Comparison of ENCODE assay signal across 8 cellular contexts in the genomic region with DNA sequence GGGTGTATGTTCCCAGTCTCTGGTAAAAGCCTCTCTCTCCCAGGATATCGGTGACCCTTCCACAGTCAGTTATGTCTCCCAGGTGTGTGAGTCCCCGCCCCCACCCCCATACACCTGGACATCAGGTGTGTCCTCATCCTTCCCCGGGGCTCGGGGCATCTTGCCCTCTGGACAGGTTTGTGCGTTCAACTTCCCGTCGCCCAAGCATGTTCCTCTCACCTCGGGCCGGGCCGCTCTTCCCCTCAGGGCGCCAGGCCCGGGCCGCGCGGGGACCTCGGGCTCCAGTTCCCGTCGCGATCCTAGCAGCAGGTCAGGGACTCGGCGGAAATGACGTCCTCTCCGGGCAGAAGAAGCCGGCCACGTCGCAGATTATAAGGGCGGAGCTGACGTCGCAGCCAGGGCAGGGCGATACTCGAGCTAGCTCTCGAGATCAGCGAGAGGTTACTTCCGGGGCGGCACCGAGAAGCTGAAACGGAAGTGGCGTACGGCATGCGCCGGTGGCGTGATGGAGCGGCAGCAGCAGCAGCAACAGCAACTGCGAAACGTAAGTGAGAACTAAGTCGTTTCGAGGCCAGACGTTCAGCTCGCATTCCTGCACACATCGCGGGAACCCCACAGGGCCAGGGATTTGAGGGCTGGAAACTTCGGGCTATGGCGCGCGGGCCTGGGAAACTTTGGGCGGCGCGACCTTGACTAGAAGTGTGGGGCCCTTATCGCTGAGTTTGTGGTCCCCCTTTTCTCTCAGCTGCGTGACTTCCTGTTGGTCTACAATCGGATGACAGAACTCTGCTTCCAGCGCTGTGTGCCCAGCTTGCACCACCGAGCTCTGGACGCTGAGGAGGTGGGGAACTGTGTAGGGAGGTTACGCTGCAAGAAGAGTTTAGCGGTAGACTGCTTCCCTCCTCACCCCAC. TPM values are rescaled to one million over a fixed set of nuclear protein-coding genes. Genes with fewer than 3 reads are reported as not detected.
DNase-seq lines count a peak whose midpoint lies in the region; ATAC-seq and TF ChIP-seq lines count a peak whose summit lies in the region.

A gene with protein sequence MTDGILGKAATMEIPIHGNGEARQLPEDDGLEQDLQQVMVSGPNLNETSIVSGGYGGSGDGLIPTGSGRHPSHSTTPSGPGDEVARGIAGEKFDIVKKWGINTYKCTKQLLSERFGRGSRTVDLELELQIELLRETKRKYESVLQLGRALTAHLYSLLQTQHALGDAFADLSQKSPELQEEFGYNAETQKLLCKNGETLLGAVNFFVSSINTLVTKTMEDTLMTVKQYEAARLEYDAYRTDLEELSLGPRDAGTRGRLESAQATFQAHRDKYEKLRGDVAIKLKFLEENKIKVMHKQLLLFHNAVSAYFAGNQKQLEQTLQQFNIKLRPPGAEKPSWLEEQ (minus strand): TSS at position 320 of the 912 bp plus-strand sequence. CDS start 910 bp downstream, outside the sequence.
A gene with protein sequence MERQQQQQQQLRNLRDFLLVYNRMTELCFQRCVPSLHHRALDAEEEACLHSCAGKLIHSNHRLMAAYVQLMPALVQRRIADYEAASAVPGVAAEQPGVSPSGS (plus strand): TSS at position 490 of the 912 bp plus-strand sequence. CDS start 16 bp downstream, at position 506.

- peak within 1 kb of the TSS; percentile 90 to 95 for H3K27ac ChIP-seq in mucosa of rectum (ENCODE audit: low read depth in 2 of 2, low read length in 2 of 2)

- H3K27ac Mint-ChIP-seq in activated T-cell treated with anti-CD3 and anti-CD28 coated beads, Interleukin-2, amount 50 U/mL, for 24 hours = peak within 1 kb of the TSS; percentile 99

- peaks cover 44 to 63% of the 10 kb centered on the region in 2 donors for H3K36me3 ChIP-seq in mucosa of rectum (ENCODE audit: control insufficient read depth in 2 of 2, insufficient read depth in 2 of 2, low read length in 2 of 2)

- peaks cover 69% of the 10 kb centered on the region for H3K36me3 Mint-ChIP-seq in activated T-cell treated with anti-CD3 and anti-CD28 coated beads, Interleukin-2, amount 50 U/mL, for 24 hours (ENCODE audit: low read depth)

- H3K9me3 Mint-ChIP-seq in activated T-cell treated with anti-CD3 and anti-CD28 coated beads, Interleukin-2, amount 50 U/mL, for 24 hours = no peaks in the 10 kb centered on the region

- peak; percentile 99 for TF ChIP-seq POLR2A in erythroblast (IDR thresholded peaks at IDR 0.05; ENCODE audit: low read length)

- ATAC-seq in GM21717 (IDR thresholded peaks at IDR 0.05; ENCODE audit: unreplicated experiment) = peak; percentile 98

- peaks cover 32 to 34% of the 10 kb centered on the region in 2 donors for H3K4me1 ChIP-seq in mucosa of rectum (ENCODE audit: control insufficient read depth in 2 of 2, insufficient read depth in 2 of 2, low read length in 2 of 2)

- peak within 1 kb of the TSS; percentile 91 to 98 for H3K4me3 ChIP-seq in mucosa of rectum (ENCODE audit: low read length in 2 of 2)

- in situ Hi-C loops in KBM-7 (cut with MboI; ENCODE audit: low pct_unique_long_range_greater_than_20kb, low sequenced_read_pairs) = no loop called here

- H3K27me3 ChIP-seq in mucosa of rectum (ENCODE audit: control insufficient read depth in 2 of 2, insufficient read depth in 2 of 2, low read length in 2 of 2) = no peaks in the 10 kb centered on the region

- H3K9ac ChIP-seq in mucosa of rectum (ENCODE audit: low read depth in 1 of 2, low read length in 2 of 2) = peak within 1 kb of the TSS; percentile 70 to 93

- H3K4me1 Mint-ChIP-seq in activated T-cell treated with anti-CD3 and anti-CD28 coated beads, Interleukin-2, amount 50 U/mL, for 24 hours (ENCODE audit: low read depth) = peaks cover 38% of the 10 kb centered on the region

- H3K27me3 Mint-ChIP-seq in activated T-cell treated with anti-CD3 and anti-CD28 coated beads, Interleukin-2, amount 50 U/mL, for 24 hours = no peaks in the 10 kb centered on the region

- no peaks in the 10 kb centered on the region for H3K9me3 ChIP-seq in mucosa of rectum (ENCODE audit: control insufficient read depth in 2 of 2, low read length in 2 of 2)

- peak; percentile 87 for DNase-seq in DMS153 treated with DMSO at 0.1 percent for 48 hours (lab: John Stamatoyannopoulos, UW; ENCODE audit: unreplicated experiment)
- peak; percentile 98 for DNase-seq in KBM-7
- DNase-seq in activated T-cell treated with anti-CD3 and anti-CD28 coated beads, Interleukin-2, amount 50 U/mL, for 24 hours = peak; percentile 96
- DNase-seq in erythroblast (lab: John Stamatoyannopoulos, UW) = peak; percentile 99
- peak; percentile 98 for DNase-seq in stimulated activated CD8-positive, alpha-beta memory T cell treated with anti-CD3 and anti-CD28 coated beads, Interleukin-4, amount 100 ng/mL, for 48 hours

- peak within 1 kb of the TSS; percentile 95 for H3K4me3 Mint-ChIP-seq in activated T-cell treated with anti-CD3 and anti-CD28 coated beads, Interleukin-2, amount 50 U/mL, for 24 hours

TF ChIP-seq in PFSK-1, 5 proteins besides CTCF, POLR2A, EP300 and RAD21:
- TF ChIP-seq FOXP2 (optimal IDR thresholded peaks at IDR 0.05; ENCODE audit: borderline replicate concordance, extremely low read depth, extremely low read length, insufficient read depth) = peak; percentile 58
- TF ChIP-seq, protein P1, sequence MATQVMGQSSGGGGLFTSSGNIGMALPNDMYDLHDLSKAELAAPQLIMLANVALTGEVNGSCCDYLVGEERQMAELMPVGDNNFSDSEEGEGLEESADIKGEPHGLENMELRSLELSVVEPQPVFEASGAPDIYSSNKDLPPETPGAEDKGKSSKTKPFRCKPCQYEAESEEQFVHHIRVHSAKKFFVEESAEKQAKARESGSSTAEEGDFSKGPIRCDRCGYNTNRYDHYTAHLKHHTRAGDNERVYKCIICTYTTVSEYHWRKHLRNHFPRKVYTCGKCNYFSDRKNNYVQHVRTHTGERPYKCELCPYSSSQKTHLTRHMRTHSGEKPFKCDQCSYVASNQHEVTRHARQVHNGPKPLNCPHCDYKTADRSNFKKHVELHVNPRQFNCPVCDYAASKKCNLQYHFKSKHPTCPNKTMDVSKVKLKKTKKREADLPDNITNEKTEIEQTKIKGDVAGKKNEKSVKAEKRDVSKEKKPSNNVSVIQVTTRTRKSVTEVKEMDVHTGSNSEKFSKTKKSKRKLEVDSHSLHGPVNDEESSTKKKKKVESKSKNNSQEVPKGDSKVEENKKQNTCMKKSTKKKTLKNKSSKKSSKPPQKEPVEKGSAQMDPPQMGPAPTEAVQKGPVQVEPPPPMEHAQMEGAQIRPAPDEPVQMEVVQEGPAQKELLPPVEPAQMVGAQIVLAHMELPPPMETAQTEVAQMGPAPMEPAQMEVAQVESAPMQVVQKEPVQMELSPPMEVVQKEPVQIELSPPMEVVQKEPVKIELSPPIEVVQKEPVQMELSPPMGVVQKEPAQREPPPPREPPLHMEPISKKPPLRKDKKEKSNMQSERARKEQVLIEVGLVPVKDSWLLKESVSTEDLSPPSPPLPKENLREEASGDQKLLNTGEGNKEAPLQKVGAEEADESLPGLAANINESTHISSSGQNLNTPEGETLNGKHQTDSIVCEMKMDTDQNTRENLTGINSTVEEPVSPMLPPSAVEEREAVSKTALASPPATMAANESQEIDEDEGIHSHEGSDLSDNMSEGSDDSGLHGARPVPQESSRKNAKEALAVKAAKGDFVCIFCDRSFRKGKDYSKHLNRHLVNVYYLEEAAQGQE (IDR thresholded peaks at IDR 0.05; ENCODE audit: insufficient read depth in 1 of 2, low read depth in 2 of 2, low read length in 2 of 2) = no peak
- peak; percentile 95 for TF ChIP-seq POLR2AphosphoS5 (IDR thresholded peaks at IDR 0.05; ENCODE audit: low read depth, low read length)
- 0 out of 2 replicates have a peak, but pooled peaks have one; percentile 37 for TF ChIP-seq SIN3A (IDR thresholded peaks at IDR 0.05; ENCODE audit: borderline replicate concordance, insufficient read depth, low read length)
- TF ChIP-seq TAF1 (IDR thresholded peaks at IDR 0.05; ENCODE audit: borderline replicate concordance, insufficient read depth, low read length) = peak; percentile 90
TF ChIP-seq in PFSK-1: peak in this region for 4.

RNA-seq across cellular contexts. Expression of the first gene that starts in this region (rescaled TPM):
- 54.0 TPM for polyA plus RNA-seq in PFSK-1 (2012; ENCODE audit: insufficient read length, low read depth)

RNA-seq across cellular contexts. Expression of the second gene that starts in this region (rescaled TPM):
- 22.3 TPM for polyA plus RNA-seq in PFSK-1 (2012; ENCODE audit: insufficient read length, low read depth)

Comparison
In these comparisons a context has a peak if more than half of its experiments do, and no peak if none do; other contexts are left out.
1. Peak in every context shown above with its lines: DNase-seq, ATAC-seq, H3K4me3 ChIP-seq and H3K27ac ChIP-seq.